In genomic region chr10:95363303-95363912, GRCh38 we compare ENCODE assay signal across 9 cellular contexts.
DNase-seq lines count a peak whose midpoint lies in the region; ATAC-seq, FAIRE-seq and TF ChIP-seq lines count a peak whose summit lies in the region.
"Had no signal": no experiment of that assay in that cellular context is flagged by ENCODE, and none has a peak within 500 bp of the region (broad histone marks: within the 10 kb centered on the region; RNA-seq: fewer than 3 reads in every experiment).

No MANE protein-coding gene starts in this region.

- peak; percentile 31 to 79 (median 68) for DNase-seq in NCI-H1417 (lab: John Stamatoyannopoulos, UW)
- no peak for DNase-seq in NCI-H1417 treated with DMSO at 0.1 percent for 48 hours (lab: John Stamatoyannopoulos, UW)
- peak; percentile 89 for DNase-seq in HT-29 (ENCODE audit: low spot score)
- DNase-seq in astrocyte (ENCODE audit: low read depth) = peak; percentile 36
- DNase-seq in iPS-NIHi11 (ENCODE audit: low spot score) = peak; percentile 80
- peak; percentile 37 to 47 for DNase-seq in stimulated activated CD4-positive, alpha-beta T cell treated with anti-CD3 and anti-CD28 coated beads, Interleukin-2, amount 100 ng/mL, for 48 hours

- H3K27ac ChIP-seq in OCI-LY3 (ENCODE audit: low read length) = no peak overlapping the region
- no peak overlapping the region for H3K27ac ChIP-seq in astrocyte (ENCODE audit: low read depth, low read length)
- H3K27ac ChIP-seq: BLaER1 treated with 17β-estradiol and CSF1 and Interleukin-3, amounts not matched to agents 10 nM and 100 nM had no signal

- H3K9me3 ChIP-seq in OCI-LY3 (ENCODE audit: insufficient read depth, low read length) (no peaks in the 10 kb centered on the region), astrocyte (ENCODE audit: insufficient read depth, low read depth, low read length) (no peaks in the 10 kb centered on the region)
- H3K9me3 ChIP-seq: BLaER1 treated with 17β-estradiol and CSF1 and Interleukin-3, amounts not matched to agents 10 nM and 100 nM had no signal

- TF ChIP-seq CTCF in OCI-LY3 (IDR thresholded peaks at IDR 0.05; ENCODE audit: low read depth, low read length) (peak; percentile 83), astrocyte (IDR thresholded peaks at IDR 0.05; ENCODE audit: insufficient read depth, low read depth, low read length) (peak; percentile 90)

- H3K4me2 ChIP-seq in OCI-LY3 (ENCODE audit: low read length) (no peak overlapping the region), astrocyte (ENCODE audit: low read length) (no peak overlapping the region)
- H3K4me2 ChIP-seq: BLaER1 treated with 17β-estradiol and CSF1 and Interleukin-3, amounts not matched to agents 10 nM and 100 nM had no signal

- peak; percentile 76 for FAIRE-seq in astrocyte (lab: Jason Lieb, UNC)

- H3K36me3 ChIP-seq in OCI-LY3 (replicated peaks; ENCODE audit: low read depth, low read length) = no peaks in the 10 kb centered on the region
- no peaks in the 10 kb centered on the region for H3K36me3 ChIP-seq in astrocyte (ENCODE audit: insufficient read depth, low read length)

- H3K4me1 Mint-ChIP-seq in astrocyte (ENCODE audit: low read depth, unreplicated experiment) = peaks cover 14% of the 10 kb centered on the region

- no peaks in the 10 kb centered on the region for H3K9me3 Mint-ChIP-seq in astrocyte (ENCODE audit: unreplicated experiment)

- H3K27me3 ChIP-seq in OCI-LY3 (ENCODE audit: low read depth, low read length) = peaks cover 33% of the 10 kb centered on the region
- no peaks in the 10 kb centered on the region for H3K27me3 ChIP-seq in astrocyte (ENCODE audit: insufficient read depth, low read length)
- H3K27me3 ChIP-seq: BLaER1 treated with 17β-estradiol and CSF1 and Interleukin-3, amounts not matched to agents 10 nM and 100 nM had no signal

- H3K27me3 Mint-ChIP-seq in astrocyte (ENCODE audit: low read depth, unreplicated experiment) = no peaks in the 10 kb centered on the region

- no peaks in the 10 kb centered on the region for H3K79me2 ChIP-seq in OCI-LY3 (ENCODE audit: low read length)
- H3K79me2 ChIP-seq in astrocyte (ENCODE audit: insufficient read depth, low read length) = no peaks in the 10 kb centered on the region

- no peak overlapping the region for H3K27ac Mint-ChIP-seq in astrocyte (ENCODE audit: unreplicated experiment)

- no peak overlapping the region for H3K4me3 Mint-ChIP-seq in astrocyte (ENCODE audit: unreplicated experiment)

- H3K36me3 Mint-ChIP-seq in astrocyte (ENCODE audit: low read depth, unreplicated experiment) = no peaks in the 10 kb centered on the region

- H3K4me1 ChIP-seq in OCI-LY3 (ENCODE audit: low read length) (no peaks in the 10 kb centered on the region), astrocyte (ENCODE audit: insufficient read depth, low read length) (no peaks in the 10 kb centered on the region)

- H2AFZ ChIP-seq in OCI-LY3 (ENCODE audit: low read depth, low read length) (no peak overlapping the region), astrocyte (ENCODE audit: low read depth, low read length) (no peak overlapping the region)

- no peak overlapping the region for H3K4me3 ChIP-seq in OCI-LY3 (ENCODE audit: low read length)
- no peak overlapping the region for H3K4me3 ChIP-seq in astrocyte (ENCODE audit: insufficient read depth, low read depth, low read length)
- H3K4me3 ChIP-seq: BLaER1 treated with 17β-estradiol and CSF1 and Interleukin-3, amounts not matched to agents 10 nM and 100 nM had no signal

- peak; percentile 75 for ATAC-seq in GM21360 (IDR thresholded peaks at IDR 0.05; ENCODE audit: unreplicated experiment)

- no peak overlapping the region for H3K9ac ChIP-seq in OCI-LY3 (ENCODE audit: low read length)
- H3K9ac ChIP-seq in astrocyte (ENCODE audit: low read length) = no peak overlapping the region
- H3K9ac ChIP-seq: BLaER1 treated with 17β-estradiol and CSF1 and Interleukin-3, amounts not matched to agents 10 nM and 100 nM had no signal

- H4K20me1 ChIP-seq in OCI-LY3 (ENCODE audit: insufficient read depth, low read length) = no peaks in the 10 kb centered on the region
- no peaks in the 10 kb centered on the region for H4K20me1 ChIP-seq in astrocyte (ENCODE audit: insufficient read depth, low read length)
